In the genomic region with DNA sequence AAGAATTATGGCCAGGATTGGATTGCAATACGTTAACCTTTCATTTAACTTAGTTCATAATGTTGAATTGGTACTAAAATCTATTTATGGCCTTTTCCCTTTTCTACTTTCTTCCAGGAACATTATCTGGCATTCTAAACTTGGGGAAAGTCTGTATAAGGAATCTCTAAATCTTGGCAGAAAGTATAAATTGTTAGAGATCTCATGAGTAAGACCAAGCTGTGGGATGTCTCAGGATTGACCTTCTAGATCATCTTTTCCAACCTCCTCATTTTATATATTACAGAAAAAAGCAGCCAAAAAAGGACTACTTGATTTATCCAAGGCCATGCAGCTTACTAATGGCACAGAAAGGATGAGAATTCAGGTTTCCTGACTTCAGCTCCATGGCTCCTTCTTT, we compare ENCODE assay signal across 26 cellular contexts.
"Had no signal": no experiment of that assay in that cellular context is flagged by ENCODE, and none has a peak within 500 bp of the region (broad histone marks: within the 10 kb centered on the region; RNA-seq: fewer than 3 reads in every experiment).

No MANE protein-coding gene starts in this region.

- H3K27me3 ChIP-seq: ascending aorta, colonic mucosa, gastrocnemius medialis, neutrophil, pancreas, right atrium auricular region, stomach, transverse colon, uterus had no signal

- H3K4me1 ChIP-seq: ascending aorta, colonic mucosa, gastrocnemius medialis, pancreas, psoas muscle, right atrium auricular region, stomach, transverse colon, uterus had no signal

- DNase-seq: activated CD4-positive, alpha-beta T cell treated with anti-CD3 and anti-CD28 coated beads, Interleukin-2, amount 10 ng/mL, durations not matched to agents 7 days and 5 days; activated CD8-positive, alpha-beta memory T cell treated with anti-CD3 and anti-CD28 coated beads, Interleukin-2, amount 10 ng/mL, durations not matched to agents 7 days and 5 days; activated CD8-positive, alpha-beta T cell treated with anti-CD3 and anti-CD28 coated beads for 36 hours; activated gamma-delta T cell; activated T-cell treated with anti-CD3 and anti-CD28 coated beads for 4 hours; colonic mucosa; gastrocnemius medialis; hippocampal formation; pancreas; psoas muscle; stimulated activated CD4-positive, alpha-beta T cell treated with anti-CD3 and anti-CD28 coated beads, Interleukin-1b, Interleukin-23, amount 100 ng/mL, for 48 hours; stomach; T-cell; transverse colon; uterus had no signal

- H3K27me3 Mint-ChIP-seq: activated CD4-positive, alpha-beta T cell treated with anti-CD3 and anti-CD28 coated beads, Interleukin-2, amount 10 ng/mL, durations not matched to agents 7 days and 5 days; activated CD8-positive, alpha-beta memory T cell treated with anti-CD3 and anti-CD28 coated beads, Interleukin-2, amount 10 ng/mL, durations not matched to agents 7 days and 5 days; activated CD8-positive, alpha-beta T cell treated with anti-CD3 and anti-CD28 coated beads for 36 hours; central memory CD8-positive, alpha-beta T cell; memory B cell; natural killer cell treated with Interleukin-12 subunit alpha and Interleukin-12 subunit beta and Interleukin-15 and Interleukin-18, amount 100 ng/mL, for 72 hours; T-cell had no signal

- H3K4me1 Mint-ChIP-seq: activated CD4-positive, alpha-beta T cell treated with anti-CD3 and anti-CD28 coated beads, Interleukin-2, amount 10 ng/mL, durations not matched to agents 7 days and 5 days; activated CD8-positive, alpha-beta memory T cell treated with anti-CD3 and anti-CD28 coated beads, Interleukin-2, amount 10 ng/mL, durations not matched to agents 7 days and 5 days; central memory CD8-positive, alpha-beta T cell; memory B cell; stimulated activated effector memory CD8-positive, alpha-beta T cell treated with anti-CD3 and anti-CD28 coated beads, Interleukin-12 subunit alpha, Interleukin-12 subunit beta, amount 100 ng/mL, for 72 hours; T-cell had no signal

- H3K27ac Mint-ChIP-seq: activated CD4-positive, alpha-beta T cell treated with anti-CD3 and anti-CD28 coated beads, Interleukin-2, amount 10 ng/mL, durations not matched to agents 7 days and 5 days; activated CD8-positive, alpha-beta memory T cell treated with anti-CD3 and anti-CD28 coated beads, Interleukin-2, amount 10 ng/mL, durations not matched to agents 7 days and 5 days; activated CD8-positive, alpha-beta T cell treated with anti-CD3 and anti-CD28 coated beads for 36 hours; activated naive CD4-positive, alpha-beta T cell treated with anti-CD3 and anti-CD28 coated beads, Interleukin-2, amount 50 U/mL, for 72 hours; memory B cell; natural killer cell treated with Interleukin-12 subunit alpha and Interleukin-12 subunit beta and Interleukin-15 and Interleukin-18, amount 100 ng/mL, for 72 hours; stimulated activated effector memory CD8-positive, alpha-beta T cell treated with anti-CD3 and anti-CD28 coated beads, Interleukin-12 subunit alpha, Interleukin-12 subunit beta, amount 100 ng/mL, for 72 hours; T-cell; T-helper 2 cell treated with Interferon-gamma antibody and Interleukin-4, amounts not matched to agents 5 μg/mL and 100 μg/mL, for 36 hours had no signal

- H3K36me3 ChIP-seq: ascending aorta, colonic mucosa, gastrocnemius medialis, neutrophil, pancreas, right atrium auricular region, stomach, transverse colon, uterus had no signal

- H3K9me3 Mint-ChIP-seq: activated CD8-positive, alpha-beta T cell treated with anti-CD3 and anti-CD28 coated beads for 36 hours; memory B cell had no signal

- H3K9me3 ChIP-seq: ascending aorta, colonic mucosa, gastrocnemius medialis, neutrophil, pancreas, psoas muscle, right atrium auricular region, stomach, transverse colon, uterus had no signal

- ATAC-seq: activated CD4-positive, CD25-positive, alpha-beta regulatory T cell treated with anti-CD3 and anti-CD28 coated beads, Interleukin-2, amount 50 U/mL, for 24 hours; activated CD8-positive, alpha-beta memory T cell treated with anti-CD3 and anti-CD28 coated beads, Interleukin-2, amount 10 ng/mL, durations not matched to agents 7 days and 5 days; activated CD8-positive, alpha-beta T cell treated with anti-CD3 and anti-CD28 coated beads for 36 hours; activated naive CD4-positive, alpha-beta T cell treated with anti-CD3 and anti-CD28 coated beads, Interleukin-2, amount 50 U/mL, for 72 hours; gastrocnemius medialis; natural killer cell treated with Interleukin-12 subunit alpha and Interleukin-12 subunit beta and Interleukin-15 and Interleukin-18, amount 100 ng/mL, for 72 hours; pancreas; psoas muscle; T-cell had no signal

- H3K4me3 Mint-ChIP-seq: activated CD4-positive, alpha-beta T cell treated with anti-CD3 and anti-CD28 coated beads, Interleukin-2, amount 10 ng/mL, durations not matched to agents 7 days and 5 days; activated CD8-positive, alpha-beta memory T cell treated with anti-CD3 and anti-CD28 coated beads, Interleukin-2, amount 10 ng/mL, durations not matched to agents 7 days and 5 days; activated CD8-positive, alpha-beta T cell treated with anti-CD3 and anti-CD28 coated beads for 36 hours; central memory CD8-positive, alpha-beta T cell; memory B cell; natural killer cell treated with Interleukin-12 subunit alpha and Interleukin-12 subunit beta and Interleukin-15 and Interleukin-18, amount 100 ng/mL, for 72 hours; stimulated activated effector memory CD8-positive, alpha-beta T cell treated with anti-CD3 and anti-CD28 coated beads, Interleukin-12 subunit alpha, Interleukin-12 subunit beta, amount 100 ng/mL, for 72 hours; T-cell; T-helper 2 cell treated with Interferon-gamma antibody and Interleukin-4, amounts not matched to agents 5 μg/mL and 100 μg/mL, for 36 hours had no signal

- FAIRE-seq: pancreas had no signal

- H3K27ac ChIP-seq: ascending aorta, colonic mucosa, gastrocnemius medialis, neutrophil, pancreas, psoas muscle, right atrium auricular region, stomach, transverse colon, uterus, VCaP had no signal

- H3K4me3 ChIP-seq: ascending aorta, colonic mucosa, gastrocnemius medialis, pancreas, psoas muscle, right atrium auricular region, stomach, transverse colon, uterus had no signal

- H3K36me3 Mint-ChIP-seq: activated CD8-positive, alpha-beta memory T cell treated with anti-CD3 and anti-CD28 coated beads, Interleukin-2, amount 10 ng/mL, durations not matched to agents 7 days and 5 days; activated naive CD4-positive, alpha-beta T cell treated with anti-CD3 and anti-CD28 coated beads, Interleukin-2, amount 50 U/mL, for 72 hours; memory B cell; stimulated activated effector memory CD8-positive, alpha-beta T cell treated with anti-CD3 and anti-CD28 coated beads, Interleukin-12 subunit alpha, Interleukin-12 subunit beta, amount 100 ng/mL, for 72 hours; T-cell had no signal
